ENCODE assay signal across 18 cellular contexts in genomic region chr17:21075739-21076085, GRCh38. TPM values are rescaled to one million over a fixed set of nuclear protein-coding genes. Genes with fewer than 3 reads are reported as not detected.
DNase-seq lines count a peak whose midpoint lies in the region; ATAC-seq, FAIRE-seq and TF ChIP-seq lines count a peak whose summit lies in the region.
"Had no signal": no experiment of that assay in that cellular context is flagged by ENCODE, and none has a peak within 500 bp of the region (broad histone marks: within the 10 kb centered on the region; RNA-seq: fewer than 3 reads in every experiment).

No MANE protein-coding gene starts in this region.

- H3K9me2 ChIP-seq in GM23248 (ENCODE audit: insufficient read depth), result no peaks in the 10 kb centered on the region

- intact Hi-C loops in gastrocnemius medialis (cut with DNase I; ENCODE audit: low total_unique reads), result loop anchor here (2.0 kb wide), 1 partner anchor 33 kb away; the partner anchor contains the start of gene USP22

- peak overlapping the region; percentile 29 for H3K27ac Mint-ChIP-seq in astrocyte (ENCODE audit: unreplicated experiment)
- H3K27ac Mint-ChIP-seq: activated CD4-positive, alpha-beta memory T cell treated with anti-CD3 and anti-CD28 coated beads for 36 hours; CD8-positive, alpha-beta T cell; progenitor cell of endocrine pancreas had no signal

- H3K9me3 ChIP-seq in GM23248 (ENCODE audit: low read depth) (no peaks in the 10 kb centered on the region), astrocyte (ENCODE audit: insufficient read depth, low read depth, low read length) (no peaks in the 10 kb centered on the region), keratinocyte (ENCODE audit: control insufficient read depth, low read depth, low read length) (no peaks in the 10 kb centered on the region), gastrocnemius medialis (no peaks in the 10 kb centered on the region)

- peak overlapping the region; percentile 72 for H2AFZ ChIP-seq in GM23248
- H2AFZ ChIP-seq in astrocyte (ENCODE audit: low read depth, low read length), result peak overlapping the region; percentile 62
- peak overlapping the region; percentile 22 for H2AFZ ChIP-seq in keratinocyte (ENCODE audit: control insufficient read depth, low read length)

- H3K36me3 ChIP-seq in GM23248 (ENCODE audit: low read depth) (no peaks in the 10 kb centered on the region), astrocyte (ENCODE audit: insufficient read depth, low read length) (no peaks in the 10 kb centered on the region), keratinocyte (ENCODE audit: control insufficient read depth in 2 of 2, extremely low read depth in 1 of 2, insufficient read depth in 2 of 2, low read length in 2 of 2) (no peaks in the 10 kb centered on the region), gastrocnemius medialis (no peaks in the 10 kb centered on the region)

- no peak overlapping the region for H3K4me3 Mint-ChIP-seq in astrocyte (ENCODE audit: unreplicated experiment)
- H3K4me3 Mint-ChIP-seq: activated CD4-positive, alpha-beta memory T cell treated with anti-CD3 and anti-CD28 coated beads for 36 hours; CD8-positive, alpha-beta T cell; stimulated activated naive CD8-positive, alpha-beta T cell treated with anti-CD3 and anti-CD28 coated beads, Interleukin-15, amount 100 ng/mL, for 72 hours had no signal

- no peaks in the 10 kb centered on the region for H4K20me1 ChIP-seq in GM23248 (ENCODE audit: insufficient read depth)
- no peaks in the 10 kb centered on the region for H4K20me1 ChIP-seq in astrocyte (ENCODE audit: insufficient read depth, low read length)
- no peaks in the 10 kb centered on the region for H4K20me1 ChIP-seq in keratinocyte (ENCODE audit: control insufficient read depth, extremely low read depth, insufficient read depth, low read length)

- H3K79me2 ChIP-seq in GM23248 (ENCODE audit: insufficient read depth), result no peaks in the 10 kb centered on the region
- no peaks in the 10 kb centered on the region for H3K79me2 ChIP-seq in astrocyte (ENCODE audit: insufficient read depth, low read length)
- H3K79me2 ChIP-seq in keratinocyte (ENCODE audit: control insufficient read depth, insufficient read depth, low read length), result no peaks in the 10 kb centered on the region

- H3K4me1 Mint-ChIP-seq in astrocyte (ENCODE audit: low read depth, unreplicated experiment), result peaks cover 10% of the 10 kb centered on the region
- H3K4me1 Mint-ChIP-seq: stimulated activated naive CD8-positive, alpha-beta T cell treated with anti-CD3 and anti-CD28 coated beads, Interleukin-15, amount 100 ng/mL, for 72 hours had no signal

- peaks cover 9% of the 10 kb centered on the region; the same call in 1 of the 2 replicates for H3K4me1 ChIP-seq in GM23248 (ENCODE audit: insufficient read depth)
- peaks cover 12% of the 10 kb centered on the region for H3K4me1 ChIP-seq in astrocyte (ENCODE audit: insufficient read depth, low read length)
- H3K4me1 ChIP-seq in keratinocyte (ENCODE audit: control insufficient read depth, extremely low read depth, insufficient read depth, low read length), result peaks cover 8% of the 10 kb centered on the region
- H3K4me1 ChIP-seq in gastrocnemius medialis, result peaks cover 37 to 39% of the 10 kb centered on the region in 2 donors

- DNase-seq in GM23248 (no peak), astrocyte (ENCODE audit: low read depth) (no peak), keratinocyte (ENCODE audit: low read depth, low spot score) (no peak), gastrocnemius medialis (no peak), NCI-H146 treated with DMSO at 0.1 percent for 48 hours (lab: John Stamatoyannopoulos, UW; ENCODE audit: unreplicated experiment) (no peak), DMS53 (lab: John Stamatoyannopoulos, UW) (no peak), activated gamma-delta T cell treated with Interleukin-2 at 50 U/mL for 16 hours (no peak)
- DNase-seq: activated CD4-positive, alpha-beta memory T cell treated with anti-CD3 and anti-CD28 coated beads for 36 hours; activated T-cell treated with anti-CD3 and anti-CD28 coated beads, Interleukin-2, amount 50 U/mL, for 48 hours; CD8-positive, alpha-beta T cell; NCI-H187; NCI-H345; NK-92 treated with Interleukin-12 subunit alpha and Interleukin-12 subunit beta, amount 100 ng/mL, for 24 hours; RPMI8226; stimulated activated naive CD8-positive, alpha-beta T cell treated with anti-CD3 and anti-CD28 coated beads, Interleukin-15, amount 100 ng/mL, for 72 hours; SW 1271 had no signal

- peak overlapping the region; percentile 68 for H3K4me2 ChIP-seq in GM23248 (ENCODE audit: unreplicated experiment)
- peak overlapping the region; percentile 66 for H3K4me2 ChIP-seq in astrocyte (ENCODE audit: low read length)
- H3K4me2 ChIP-seq in keratinocyte (ENCODE audit: control insufficient read depth, extremely low read depth, insufficient read depth, low read depth, low read length), result peak overlapping the region; percentile 5

- peaks cover 8% of the 10 kb centered on the region for H3K27me3 Mint-ChIP-seq in astrocyte (ENCODE audit: low read depth, unreplicated experiment)

- H3K4me3 ChIP-seq in GM23248 (peak overlapping the region; percentile 12; the same call in 1 of the 2 replicates), astrocyte (ENCODE audit: insufficient read depth, low read depth, low read length) (no peak overlapping the region), keratinocyte (ENCODE audit: control insufficient read depth in 2 of 3, extremely low read depth in 1 of 3, insufficient read depth in 2 of 3, low read depth in 1 of 3, low read length in 3 of 3) (no peak overlapping the region), gastrocnemius medialis (peak overlapping the region; percentile 46 to 66 (median 54))

- no peaks in the 10 kb centered on the region for H3K36me3 Mint-ChIP-seq in astrocyte (ENCODE audit: low read depth, unreplicated experiment)
- H3K36me3 Mint-ChIP-seq: activated CD4-positive, alpha-beta memory T cell treated with anti-CD3 and anti-CD28 coated beads for 36 hours; CD8-positive, alpha-beta T cell had no signal

- FAIRE-seq in astrocyte (lab: Jason Lieb, UNC), result no peak
- no peak for FAIRE-seq in keratinocyte (lab: Jason Lieb, UNC)

- WGBS in GM23248 (ENCODE audit: low coverage in 1 of 2, low lambda C conversion rate in 2 of 2, missing lambda C conversion rate in 2 of 2), 2 experiments, result 29 to 41% methylated on average over 11 of the region's 11 CpGs

- dilution Hi-C loops in keratinocyte (cut with MboI; ENCODE audit: extremely low pct_ligation_motif_present, low sequenced_read_pairs), result no loop called here

- TF ChIP-seq POLR2A in gastrocnemius medialis (IDR thresholded peaks at IDR 0.05), result no peak

- in situ Hi-C loops in GM23248 (cut with MboI), result loop anchor here (25.0 kb wide), 1 partner anchor 112 kb away; no protein-coding TSS in a partner anchor
- in situ Hi-C loops in gastrocnemius medialis (cut with MboI; ENCODE audit: low sequenced_read_pairs in 4 of 4), result no loop called here

- ATAC-seq in gastrocnemius medialis (peak; percentile 77 to 88), GM19455 (IDR thresholded peaks at IDR 0.05; ENCODE audit: unreplicated experiment) (no peak)
- ATAC-seq: CD8-positive, alpha-beta T cell; stimulated activated naive CD8-positive, alpha-beta T cell treated with anti-CD3 and anti-CD28 coated beads, Interleukin-15, amount 100 ng/mL, for 72 hours had no signal

- H3K27me3 ChIP-seq in GM23248 (replicated peaks; ENCODE audit: insufficient read depth) (no peaks in the 10 kb centered on the region), astrocyte (ENCODE audit: insufficient read depth, low read length) (no peaks in the 10 kb centered on the region), keratinocyte (ENCODE audit: control insufficient read depth, extremely low read depth, insufficient read depth, low read length) (peaks cover 8% of the 10 kb centered on the region), gastrocnemius medialis (no peaks in the 10 kb centered on the region)

- TF ChIP-seq CTCF in astrocyte (IDR thresholded peaks at IDR 0.05; ENCODE audit: insufficient read depth, low read depth, low read length), result no peak
- no peak for TF ChIP-seq CTCF in keratinocyte (optimal IDR thresholded peaks at IDR 0.05 in 1 of 3, IDR thresholded peaks at IDR 0.05 in 1 of 3, conservative IDR thresholded peaks at IDR 0.05 in 1 of 3; ENCODE audit: extremely low read depth in 1 of 3, insufficient read depth in 2 of 3, low read length in 3 of 3)
- TF ChIP-seq CTCF in gastrocnemius medialis (IDR thresholded peaks at IDR 0.05 in 4 of 5, conservative IDR thresholded peaks at IDR 0.05 in 1 of 5), result no peak

- H3K9ac ChIP-seq in GM23248, result 0 out of 2 replicates have a peak overlapping the region, but pooled peaks have one; percentile 7
- H3K9ac ChIP-seq in astrocyte (ENCODE audit: low read length), result no peak overlapping the region
- H3K9ac ChIP-seq in keratinocyte (ENCODE audit: control insufficient read depth, extremely low read depth, insufficient read depth, low read length), result no peak overlapping the region

- H3F3A ChIP-seq in GM23248 (ENCODE audit: insufficient read depth), result peaks cover 5% of the 10 kb centered on the region; the same call in 1 of the 2 replicates

- peaks cover 4% of the 10 kb centered on the region for H3K9me3 Mint-ChIP-seq in astrocyte (ENCODE audit: unreplicated experiment)
- H3K9me3 Mint-ChIP-seq: activated CD4-positive, alpha-beta memory T cell treated with anti-CD3 and anti-CD28 coated beads for 36 hours; CD8-positive, alpha-beta T cell; stimulated activated naive CD8-positive, alpha-beta T cell treated with anti-CD3 and anti-CD28 coated beads, Interleukin-15, amount 100 ng/mL, for 72 hours had no signal

- H3K9me1 ChIP-seq in keratinocyte (ENCODE audit: control insufficient read depth, extremely low read depth, insufficient read depth, low read length), result no peaks in the 10 kb centered on the region

- peak overlapping the region; percentile 32 for H3K27ac ChIP-seq in GM23248
- no peak overlapping the region for H3K27ac ChIP-seq in astrocyte (ENCODE audit: low read depth, low read length)
- H3K27ac ChIP-seq in keratinocyte (ENCODE audit: control insufficient read depth, insufficient read depth, low read length), result no peak overlapping the region
- H3K27ac ChIP-seq in gastrocnemius medialis, result peak overlapping the region; percentile 84 to 94 (median 84)

RNA-seq across cellular contexts. Expression of gene USP22, which starts 32.9 kb away (rescaled TPM):
- 154 and 161 TPM in 2 replicates for total RNA-seq in GM23248 (2014; rRNA removed; shearing (Covaris generic))
- polyA plus RNA-seq in GM23248 (2016; fragmentation: Nextera tagmentation; extraction: Ambion mirVana) (70.6 and 75.1 TPM in 2 replicates), keratinocyte (76.4 to 201 TPM (median 111 TPM) in 3 replicates)
- total RNA-seq in astrocyte (243 and 266 TPM in 2 replicates), gastrocnemius medialis (100 to 1,000 TPM; 120 to 258 (median 143) TPM)
- polyA plus RNA-seq in keratinocyte (2011; ENCODE audit: low read depth), result 35.9 TPM
- 105 and 120 TPM in 2 replicates for polyA plus RNA-seq in keratinocyte (2011; cell fraction: cytosol; rRNA removed)
- 176 and 203 TPM in 2 replicates for polyA plus RNA-seq in keratinocyte (2011; cell fraction: nucleus; rRNA removed)
- polyA plus RNA-seq in keratinocyte (2012; ENCODE audit: low replicate concordance), result 50.9 and 103 TPM in 2 replicates
- 227 to 753 TPM (median 238 TPM) in 3 replicates for polyA minus RNA-seq in keratinocyte
- 119 TPM for polyA minus RNA-seq in keratinocyte (2011; cell fraction: cytosol; rRNA and poly(A)+ RNA removed)
- polyA minus RNA-seq in keratinocyte (2011; cell fraction: nucleus; rRNA and poly(A)+ RNA removed), result 103 and 160 TPM in 2 replicates

RNA-seq across cellular contexts. Expression of gene DHRS7B, which starts 51.1 kb away (rescaled TPM):
- total RNA-seq in GM23248 (2014; rRNA removed; shearing (Covaris generic)), result 34.7 and 34.8 TPM in 2 replicates
- 36.9 and 37.3 TPM in 2 replicates for polyA plus RNA-seq in GM23248 (2016; fragmentation: Nextera tagmentation; extraction: Ambion mirVana)
- total RNA-seq in astrocyte, result 15.5 and 17.2 TPM in 2 replicates
- polyA plus RNA-seq in keratinocyte, result 33.8 to 49.8 TPM (median 34.0 TPM) in 3 replicates
- 32.8 TPM for polyA plus RNA-seq in keratinocyte (2011; ENCODE audit: low read depth)
- polyA plus RNA-seq in keratinocyte (2011; cell fraction: cytosol; rRNA removed), result 27.1 and 35.9 TPM in 2 replicates
- 58.0 and 71.1 TPM in 2 replicates for polyA plus RNA-seq in keratinocyte (2011; cell fraction: nucleus; rRNA removed)
- polyA plus RNA-seq in keratinocyte (2012; ENCODE audit: low replicate concordance), result 34.7 and 39.6 TPM in 2 replicates
- polyA minus RNA-seq in keratinocyte, result 36.8 to 58.2 TPM (median 41.2 TPM) in 3 replicates
- 41.6 TPM for polyA minus RNA-seq in keratinocyte (2011; cell fraction: cytosol; rRNA and poly(A)+ RNA removed)
- 24.8 and 32.0 TPM in 2 replicates for polyA minus RNA-seq in keratinocyte (2011; cell fraction: nucleus; rRNA and poly(A)+ RNA removed)
- total RNA-seq in gastrocnemius medialis, result 10 to 100 TPM; 35.7 to 73.2 (median 43.2) TPM

Comparison
In these comparisons a context has a peak if more than half of its experiments do, and no peak if none do; other contexts are left out.
1. H2AFZ ChIP-seq: peak in every context shown above with its lines; median percentile 72 in GM23248; 62 in astrocyte; 22 in keratinocyte.
2. H3K27ac ChIP-seq: peak in GM23248 (single experiment) and gastrocnemius medialis (4 of 4); none in astrocyte (single experiment) and keratinocyte (single experiment).
3. H3K4me2 ChIP-seq: peak in every context shown above with its lines; median percentile 68 in GM23248; 66 in astrocyte; 5 in keratinocyte.
4. H3K4me3 ChIP-seq: peak in GM23248 (single experiment) and gastrocnemius medialis (4 of 4); none in astrocyte (single experiment) and keratinocyte (0 of 3).